Comparison of ENCODE assay signal across 1 cellular context in genomic region chr6:26387565-26387964, GRCh38.
TF ChIP-seq lines count a peak whose summit lies in the region.

No MANE protein-coding gene starts in this region.

TF ChIP-seq in GM23338, 12 proteins besides CTCF, POLR2A, EP300 and RAD21 (continued from another document):
- TF ChIP-seq REST (IDR thresholded peaks at IDR 0.05; ENCODE audit: unreplicated experiment): no peak
- no peak for TF ChIP-seq CREB1 (CRISPR knock-in tag; IDR thresholded peaks at IDR 0.05; ENCODE audit: low read depth)
- no peak for TF ChIP-seq ETS1 (IDR thresholded peaks at IDR 0.05)
- no peak for TF ChIP-seq ZNF462 (CRISPR knock-in tag; IDR thresholded peaks at IDR 0.05)
- TF ChIP-seq POLR2AphosphoS5 (IDR thresholded peaks at IDR 0.05; ENCODE audit: low read depth): no peak
- no peak for TF ChIP-seq NANOG (IDR thresholded peaks at IDR 0.05; ENCODE audit: borderline replicate concordance)
- TF ChIP-seq STAT1 (IDR thresholded peaks at IDR 0.05; ENCODE audit: unreplicated experiment): no peak
- TF ChIP-seq ZNF331 (CRISPR knock-in tag; IDR thresholded peaks at IDR 0.05; ENCODE audit: low read depth): no peak
TF ChIP-seq in GM23338: peak in this region for 0.
